ENCODE assay signal across 8 cellular contexts in the genomic region with DNA sequence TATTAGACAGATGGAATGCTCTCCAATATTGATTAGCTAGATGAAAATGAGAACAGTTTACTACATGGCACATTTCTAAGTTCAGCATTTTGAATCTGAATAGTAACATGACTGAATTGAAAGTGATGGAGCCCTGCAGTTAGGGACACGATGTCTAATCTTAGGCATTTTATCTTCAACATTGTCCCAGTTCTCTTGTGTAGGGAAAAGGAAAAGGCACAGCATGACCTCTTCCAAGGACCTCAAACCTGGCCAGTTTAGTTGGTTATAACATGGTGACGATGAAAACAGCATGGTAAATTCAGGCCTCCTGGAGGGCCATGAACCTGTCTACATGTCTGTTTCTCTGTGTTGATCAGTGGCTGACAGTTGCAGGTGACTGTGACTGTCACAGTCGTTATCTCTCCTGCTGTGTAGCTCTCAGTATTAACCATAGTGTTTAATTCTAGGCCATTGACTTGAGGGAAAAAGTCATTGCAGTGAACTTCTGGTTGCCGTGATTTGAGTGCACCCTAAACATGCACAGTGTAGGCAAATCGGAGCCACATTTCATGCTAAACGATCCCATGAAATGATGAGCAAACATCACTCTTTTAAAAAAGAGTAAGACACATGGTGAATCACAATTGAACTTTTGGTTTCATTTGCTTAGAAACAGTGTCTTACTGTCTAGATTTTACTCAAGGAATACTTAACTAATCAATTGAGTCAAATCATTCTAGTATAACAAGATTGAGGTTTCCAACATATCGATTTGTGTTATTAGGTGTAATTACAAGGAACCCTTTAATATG.
DNase-seq lines count a peak whose midpoint lies in the region; ATAC-seq and TF ChIP-seq lines count a peak whose summit lies in the region.

No MANE protein-coding gene starts in this region.

- CTCF ChIA-PET in SK-N-SH (lab: Yijun Ruan, JAX): no interaction called here

- no peaks in the 10 kb centered on the region for H3K9me3 Mint-ChIP-seq in natural killer cell

- H3F3A ChIP-seq in SK-N-SH (replicated peaks; ENCODE audit: insufficient read depth): no peaks in the 10 kb centered on the region

- H3K4me1 ChIP-seq in SK-N-SH (ENCODE audit: control insufficient read depth in 1 of 2, insufficient read depth in 2 of 2, low read depth in 1 of 2, low read length in 1 of 2) (no peaks in the 10 kb centered on the region), psoas muscle (no peaks in the 10 kb centered on the region)

- no peak for DNase-seq in natural killer cell
- DNase-seq in AG20443 (ENCODE audit: low spot score): no peak
- no peak for DNase-seq in mesenteric fat pad (ENCODE audit: low spot score)
- no peak for DNase-seq in SK-N-SH
- DNase-seq in psoas muscle: no peak

- no peak overlapping the region for H3K4me3 ChIP-seq in SK-N-SH (ENCODE audit: low read depth in 2 of 2, low read length in 1 of 2)
- no peak overlapping the region for H3K4me3 ChIP-seq in psoas muscle

- no peaks in the 10 kb centered on the region for H3K36me3 Mint-ChIP-seq in natural killer cell

- no peaks in the 10 kb centered on the region for H3K27me3 Mint-ChIP-seq in natural killer cell (ENCODE audit: low read depth in 2 of 2)

- intact Hi-C loops in natural killer cell (cut with micrococcal nuclease): no loop called here
- intact Hi-C loops in psoas muscle (cut with DNase I): no loop called here

- POLR2A ChIA-PET in SK-N-SH (lab: Yijun Ruan, JAX): no interaction called here

- TF ChIP-seq CTCF in natural killer cell (IDR thresholded peaks at IDR 0.05) (no peak), SK-N-SH (IDR thresholded peaks at IDR 0.05) (no peak), psoas muscle (IDR thresholded peaks at IDR 0.05) (no peak)

- H3K9me3 ChIP-seq in SK-N-SH (no peaks in the 10 kb centered on the region), psoas muscle (no peaks in the 10 kb centered on the region)

- 94% methylated on average over 7 of the region's 7 CpGs for WGBS in SK-N-SH (ENCODE audit: low lambda C conversion rate)
- WGBS in psoas muscle, 3 donors: 92 to 94% (median 92%) methylated on average over 7 of the region's 7 CpGs

- TF ChIP-seq EP300 in SK-N-SH (IDR thresholded peaks at IDR 0.05; ENCODE audit: borderline replicate concordance in 1 of 2, low read depth in 1 of 2, low read length in 1 of 2): no peak

- peak; percentile 62 for ATAC-seq in GM18873 (IDR thresholded peaks at IDR 0.05; ENCODE audit: low FRiP score, unreplicated experiment)
- peak; percentile 73 for ATAC-seq in GM21717 (IDR thresholded peaks at IDR 0.05; ENCODE audit: unreplicated experiment)
- peak; percentile 51 for ATAC-seq in HG03565 (IDR thresholded peaks at IDR 0.05; ENCODE audit: unreplicated experiment)
- peak in 2 of 3 donors; percentile 34 to 38 for ATAC-seq in natural killer cell
- no peak for ATAC-seq in psoas muscle

- no peak overlapping the region for H3K9ac ChIP-seq in SK-N-SH

- no peaks in the 10 kb centered on the region for H3K79me2 ChIP-seq in SK-N-SH (ENCODE audit: insufficient read depth)

- no peak for TF ChIP-seq RAD21 in SK-N-SH (IDR thresholded peaks at IDR 0.05; ENCODE audit: low read length)

- no peaks in the 10 kb centered on the region for H3K36me3 ChIP-seq in SK-N-SH (replicated peaks in 1 of 2; ENCODE audit: control insufficient read depth in 1 of 2, insufficient read depth in 2 of 2, low read length in 1 of 2)
- H3K36me3 ChIP-seq in psoas muscle (ENCODE audit: insufficient read depth in 1 of 2, low read depth in 1 of 2): no peaks in the 10 kb centered on the region

- no peak overlapping the region for H3K4me2 ChIP-seq in SK-N-SH

- peak overlapping the region in 1 of 2 donors; percentile 60 for H3K27ac Mint-ChIP-seq in natural killer cell

- no peak overlapping the region for H2AFZ ChIP-seq in SK-N-SH (ENCODE audit: low read depth)

- H3K9me2 ChIP-seq in SK-N-SH: no peaks in the 10 kb centered on the region

- H3K4me3 Mint-ChIP-seq in natural killer cell: peak overlapping the region; percentile 40

- H3K27ac ChIP-seq in SK-N-SH (ENCODE audit: low read depth in 2 of 2, low read length in 1 of 2) (no peak overlapping the region), psoas muscle (no peak overlapping the region)

- H4K20me1 ChIP-seq in SK-N-SH (ENCODE audit: insufficient read depth): no peaks in the 10 kb centered on the region

- no peaks in the 10 kb centered on the region for H3K27me3 ChIP-seq in SK-N-SH (ENCODE audit: insufficient read depth)
- H3K27me3 ChIP-seq in psoas muscle (ENCODE audit: insufficient read depth in 3 of 3, low read length in 2 of 3): no peaks in the 10 kb centered on the region

- H3K4me1 Mint-ChIP-seq in natural killer cell: peaks cover 15 to 29% of the 10 kb centered on the region in 2 donors

TF ChIP-seq in SK-N-SH, 30 proteins besides CTCF, POLR2A, EP300 and RAD21:
- TF ChIP-seq, protein P1, sequence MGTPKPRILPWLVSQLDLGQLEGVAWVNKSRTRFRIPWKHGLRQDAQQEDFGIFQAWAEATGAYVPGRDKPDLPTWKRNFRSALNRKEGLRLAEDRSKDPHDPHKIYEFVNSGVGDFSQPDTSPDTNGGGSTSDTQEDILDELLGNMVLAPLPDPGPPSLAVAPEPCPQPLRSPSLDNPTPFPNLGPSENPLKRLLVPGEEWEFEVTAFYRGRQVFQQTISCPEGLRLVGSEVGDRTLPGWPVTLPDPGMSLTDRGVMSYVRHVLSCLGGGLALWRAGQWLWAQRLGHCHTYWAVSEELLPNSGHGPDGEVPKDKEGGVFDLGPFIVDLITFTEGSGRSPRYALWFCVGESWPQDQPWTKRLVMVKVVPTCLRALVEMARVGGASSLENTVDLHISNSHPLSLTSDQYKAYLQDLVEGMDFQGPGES (IDR thresholded peaks at IDR 0.05; ENCODE audit: low read depth, low read length): no peak
- TF ChIP-seq TCF12 (IDR thresholded peaks at IDR 0.05): no peak
- TF ChIP-seq RFX5 (IDR thresholded peaks at IDR 0.05; ENCODE audit: low read length): no peak
- no peak for TF ChIP-seq MAX (IDR thresholded peaks at IDR 0.05; ENCODE audit: low read depth)
- no peak for TF ChIP-seq TAF1 (IDR thresholded peaks at IDR 0.05; ENCODE audit: borderline replicate concordance, low read depth, low read length)
- TF ChIP-seq PBX3 (IDR thresholded peaks at IDR 0.05): no peak

Comparison
In these comparisons a context has a peak if more than half of its experiments do, and no peak if none do; other contexts are left out.
1. ATAC-seq: peak in GM18873 (single experiment), GM21717 (single experiment), HG03565 (single experiment) and natural killer cell (2 of 3); none in psoas muscle (0 of 4).